ENCODE assay signal across 14 cellular contexts in the genomic region with DNA sequence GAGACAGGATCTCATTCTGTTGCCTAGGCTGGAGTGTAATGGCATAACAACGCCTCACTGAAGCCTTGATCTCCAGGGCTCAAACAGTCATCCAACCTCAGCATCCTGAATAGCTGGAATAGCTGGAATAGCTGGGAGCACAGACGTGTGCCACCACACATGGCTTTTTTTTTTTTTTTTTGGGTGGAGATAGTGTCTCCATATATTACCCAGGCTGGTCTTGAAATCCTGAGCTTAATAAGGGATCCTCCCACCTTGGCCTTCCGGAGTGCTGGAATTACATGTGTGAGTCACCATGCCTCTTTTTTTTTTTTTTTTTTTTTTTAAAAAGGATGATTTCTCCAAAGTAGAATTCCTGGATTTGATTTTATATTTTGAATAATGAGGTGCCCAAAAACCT.
A peak's percentile ranks its signal among the peaks of the same experiment; 100 is the strongest.
DNase-seq lines count a peak whose midpoint lies in the region; ATAC-seq, FAIRE-seq and TF ChIP-seq lines count a peak whose summit lies in the region.
"Had no signal": no experiment of that assay in that cellular context is flagged by ENCODE, and none has a peak within 500 bp of the region (broad histone marks: within the 10 kb centered on the region; RNA-seq: fewer than 3 reads in every experiment).

No MANE protein-coding gene starts in this region.

- no peaks in the 10 kb centered on the region for H4K20me1 ChIP-seq in HepG2 (ENCODE audit: insufficient read depth, low read length)

- H3K9me3 ChIP-seq in HepG2 (ENCODE audit: low read length): no peaks in the 10 kb centered on the region
- no peaks in the 10 kb centered on the region for H3K9me3 ChIP-seq in right lobe of liver
- no peaks in the 10 kb centered on the region for H3K9me3 ChIP-seq in right cardiac atrium (ENCODE audit: control insufficient read depth, low read length)

- peak; percentile 70 for DNase-seq in HepG2 (ENCODE audit: low spot score)
- DNase-seq in right lobe of liver: no peak
- DNase-seq in amniotic epithelial cell (ENCODE audit: low read depth): peak; percentile 99
- DNase-seq in right cardiac atrium: no peak
- peak; percentile 70 for DNase-seq in urothelium cell line (ENCODE audit: low spot score)
- no peak for DNase-seq in anterior cingulate cortex (lab: John Stamatoyannopoulos, UW)
- DNase-seq in occipital lobe (lab: John Stamatoyannopoulos, UW): no peak
- DNase-seq: activated naive CD8-positive, alpha-beta T cell treated with anti-CD3 and anti-CD28 coated beads, Interleukin-2, amount 10 ng/mL, durations not matched to agents 7 days and 5 days; C1 segment of cervical spinal cord; hypothalamus; KBM-7; stimulated activated naive B cell treated with anti-CD40 and anti-IgM and Interleukin-4, amounts not matched to agents 10 μg/mL and 1 μg/mL and 100 μg/mL, for 72 hours had no signal

- no TSS peak for BruUV-seq in HepG2 (replicated peaks; lab: Mats Ljungman, UMichigan)

- FAIRE-seq in HepG2 (lab: Jason Lieb, UNC): no peak
- peak; percentile 5 for FAIRE-seq in urothelium cell line (lab: Jason Lieb, UNC)
- FAIRE-seq: GM18507 had no signal

- no peaks in the 10 kb centered on the region for H3K27me3 ChIP-seq in HepG2 (ENCODE audit: control insufficient read depth in 1 of 2, insufficient read depth in 2 of 2, low read length in 2 of 2)
- H3K27me3 ChIP-seq in right lobe of liver: no peaks in the 10 kb centered on the region
- no peaks in the 10 kb centered on the region for H3K27me3 ChIP-seq in right cardiac atrium (ENCODE audit: control insufficient read depth, insufficient read depth)

- CTCF ChIA-PET in HepG2 (lab: Yijun Ruan, JAX; ENCODE audit: low intra/inter-chr PET ratio, low total read pairs): no interaction called here

- H2AFZ ChIP-seq in HepG2 (ENCODE audit: low read length): no peak overlapping the region

- no peak overlapping the region for H3K9ac ChIP-seq in HepG2 (ENCODE audit: insufficient read depth, low read depth, low read length)

- TF ChIP-seq CTCF in HepG2 (CRISPR knock-in tag; IDR thresholded peaks at IDR 0.05) (no peak), right lobe of liver (IDR thresholded peaks at IDR 0.05) (no peak)

- no peaks in the 10 kb centered on the region for H3K36me3 ChIP-seq in HepG2 (replicated peaks in 1 of 2; ENCODE audit: control insufficient read depth in 1 of 2, insufficient read depth in 2 of 2, low read length in 2 of 2)
- peaks cover 0 to 39% (median 4%) of the 10 kb centered on the region in 4 donors for H3K36me3 ChIP-seq in right lobe of liver

- TF ChIP-seq EP300 in HepG2 (IDR thresholded peaks at IDR 0.05; ENCODE audit: low read depth in 2 of 2, low read length in 2 of 2) (no peak), HepG2 (CRISPR knock-in tag; IDR thresholded peaks at IDR 0.05; ENCODE audit: borderline replicate concordance) (no peak)

- POLR2A ChIA-PET in HepG2 (lab: Yijun Ruan, JAX): interaction anchor here (0.7 kb wide), 1 partner anchor 1652 kb away, joined by 3 read pairs; no protein-coding TSS in a partner anchor

- WGBS in HepG2 (ENCODE audit: low lambda C conversion rate): 5% methylated on average over 3 of the region's 3 CpGs
- WGBS in right lobe of liver (ENCODE audit: insufficient coverage, low coverage, low lambda C conversion rate, missing lambda C conversion rate): 55% methylated on average over 3 of the region's 3 CpGs
- WGBS in right cardiac atrium: 32% methylated on average over 3 of the region's 3 CpGs

- peak; percentile 61 for ATAC-seq in HepG2
- ATAC-seq in right lobe of liver: no peak
- peak; percentile 67 to 93 for ATAC-seq in right cardiac atrium
- no peak for ATAC-seq in GM21526 (IDR thresholded peaks at IDR 0.05; ENCODE audit: low FRiP score, unreplicated experiment)
- ATAC-seq: stimulated activated naive B cell treated with anti-CD40 and anti-IgM and Interleukin-4, amounts not matched to agents 10 μg/mL and 1 μg/mL and 100 μg/mL, for 72 hours had no signal

- intact Hi-C loops in HepG2 (cut with micrococcal nuclease; ENCODE audit: unreplicated experiment) (no loop called here), right lobe of liver (cut with DNase I) (no loop called here), right cardiac atrium (cut with DNase I) (no loop called here)

- H3K27ac ChIP-seq in HepG2 (ENCODE audit: extremely low read length, insufficient read depth, low read length) (no peak overlapping the region), right lobe of liver (no peak overlapping the region), right cardiac atrium (ENCODE audit: low read length) (no peak overlapping the region)

- H3K79me2 ChIP-seq in HepG2 (ENCODE audit: insufficient read depth, low read length): no peaks in the 10 kb centered on the region

- no peaks in the 10 kb centered on the region for H3K4me1 ChIP-seq in HepG2 (ENCODE audit: insufficient read depth, low read length)
- peaks cover 0 to 7% (median 0%) of the 10 kb centered on the region in 4 donors for H3K4me1 ChIP-seq in right lobe of liver
- peaks cover 2% of the 10 kb centered on the region for H3K4me1 ChIP-seq in right cardiac atrium (ENCODE audit: control insufficient read depth, insufficient read depth, low read length)

- in situ Hi-C loops in HepG2 (cut with HindIII; ENCODE audit: extremely low pct_ligation_motif_present, low pct_unique_long_range_greater_than_20kb): no loop called here

- no peak overlapping the region for H3K4me2 ChIP-seq in HepG2 (ENCODE audit: low read depth, low read length)

- TF ChIP-seq RAD21 in HepG2 (CRISPR knock-in tag; IDR thresholded peaks at IDR 0.05): no peak

- TF ChIP-seq POLR2A in HepG2 (IDR thresholded peaks at IDR 0.05; ENCODE audit: insufficient read depth in 1 of 2, low read depth in 2 of 2, low read length in 2 of 2) (no peak), right lobe of liver (IDR thresholded peaks at IDR 0.05) (no peak)

- H3K4me3 ChIP-seq in HepG2 (replicated peaks in 1 of 3; ENCODE audit: insufficient read depth in 1 of 3, low read depth in 2 of 3, low read length in 3 of 3) (no peak overlapping the region), right lobe of liver (no peak overlapping the region), right cardiac atrium (ENCODE audit: low read length) (no peak overlapping the region)

TF ChIP-seq in HepG2, 621 proteins besides CTCF, POLR2A, EP300 and RAD21:
- no peak for TF ChIP-seq EHMT2 (IDR thresholded peaks at IDR 0.05; ENCODE audit: borderline replicate concordance, low read depth, low read length)
- TF ChIP-seq TEAD3 (CRISPR knock-in tag; optimal IDR thresholded peaks at IDR 0.05; ENCODE audit: borderline replicate concordance): peak; percentile 95

Comparison
In these comparisons a context has a peak if more than half of its experiments do, and no peak if none do; other contexts are left out.
1. ATAC-seq: peak in HepG2 (single experiment) and right cardiac atrium (2 of 2); none in right lobe of liver (0 of 4) and GM21526 (single experiment).
2. DNase-seq: peak in HepG2 (single experiment), amniotic epithelial cell (single experiment) and urothelium cell line (single experiment); none in right lobe of liver (0 of 3), right cardiac atrium (0 of 3), anterior cingulate cortex (0 of 58) and occipital lobe (single experiment).